14 cellular contexts compared by ENCODE assay signal in the genomic region with DNA sequence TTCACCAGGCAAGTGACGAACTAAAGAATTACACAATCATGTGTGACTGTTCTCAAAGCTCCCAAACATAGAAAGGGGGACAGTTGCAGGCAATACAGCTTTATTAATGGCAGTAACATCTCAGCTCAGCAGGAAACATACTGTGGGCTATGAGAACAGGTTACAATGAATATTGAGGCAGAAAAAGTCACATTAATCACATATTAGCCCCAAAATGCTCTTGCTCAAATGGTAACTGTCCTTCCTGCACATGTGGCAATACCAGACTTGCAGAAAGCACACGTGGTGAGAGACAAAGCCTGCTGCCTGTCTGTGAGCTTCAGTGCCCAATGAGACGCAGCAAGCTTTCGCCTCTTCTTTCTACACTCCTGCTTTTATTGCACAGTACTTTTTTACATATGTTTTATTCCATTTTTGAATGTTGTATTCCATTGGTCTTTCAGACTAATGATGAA.
DNase-seq lines count a peak whose midpoint lies in the region; ATAC-seq and TF ChIP-seq lines count a peak whose summit lies in the region.
"Had no signal": no experiment of that assay in that cellular context is flagged by ENCODE, and none has a peak within 500 bp of the region (broad histone marks: within the 10 kb centered on the region; RNA-seq: fewer than 3 reads in every experiment).

No MANE protein-coding gene starts in this region.

- H3K79me2 ChIP-seq in smooth muscle cell (ENCODE audit: low read depth) = no peaks in the 10 kb centered on the region

- DNase-seq in SIG-M5 treated with dmso at 0.1 percent for 504 hours (lab: John Stamatoyannopoulos, UW; ENCODE audit: unreplicated experiment) = peak; percentile 52
- no peak for DNase-seq in SIG-M5 (lab: John Stamatoyannopoulos, UW)
- DNase-seq in effector memory CD8-positive, alpha-beta T cell = no peak
- no peak for DNase-seq in HEK293T (ENCODE audit: extremely low spot score)
- DNase-seq in smooth muscle cell (lab: John Stamatoyannopoulos, UW; ENCODE audit: unreplicated experiment) = no peak
- DNase-seq in effector memory CD4-positive, alpha-beta T cell = no peak
- DNase-seq: brain microvascular endothelial cell, HCEC 1CT, left colon, NCI-H1105, Peyer's patch had no signal

- no peak overlapping the region for H3K4me3 ChIP-seq in smooth muscle cell
- H3K4me3 ChIP-seq in effector memory CD4-positive, alpha-beta T cell (ENCODE audit: insufficient read depth, low read depth, low read length, poor library complexity, severe bottlenecking) = no peak overlapping the region
- H3K4me3 ChIP-seq: Peyer's patch had no signal

- no peak overlapping the region for H2AFZ ChIP-seq in smooth muscle cell (ENCODE audit: low read depth)

- no peaks in the 10 kb centered on the region for H3K9me3 Mint-ChIP-seq in effector memory CD8-positive, alpha-beta T cell

- POLR2A ChIA-PET in HEK293T (lab: Yijun Ruan, JAX) = interaction anchor here (0.8 kb wide), 1 partner anchor 103 kb away, joined by 3 read pairs; no protein-coding TSS in a partner anchor

- ATAC-seq in GM21529 (IDR thresholded peaks at IDR 0.05; ENCODE audit: unreplicated experiment) (peak; percentile 64), HG03439 (IDR thresholded peaks at IDR 0.05; ENCODE audit: unreplicated experiment) (peak; percentile 57)
- peak; percentile 22 for ATAC-seq in effector memory CD8-positive, alpha-beta T cell (replicated peaks)
- ATAC-seq: left colon had no signal

- peaks cover 6 to 14% of the 10 kb centered on the region in 2 donors for H3K4me1 Mint-ChIP-seq in effector memory CD8-positive, alpha-beta T cell (ENCODE audit: low read depth in 2 of 2)

- no peak overlapping the region for H3K4me2 ChIP-seq in smooth muscle cell

- H3K9ac ChIP-seq in smooth muscle cell (ENCODE audit: low read depth) = no peak overlapping the region

- H3K36me3 ChIP-seq in smooth muscle cell (ENCODE audit: low read depth) = no peaks in the 10 kb centered on the region
- H3K36me3 ChIP-seq in effector memory CD4-positive, alpha-beta T cell (ENCODE audit: control insufficient read depth, insufficient read depth, low read length) = no peaks in the 10 kb centered on the region
- H3K36me3 ChIP-seq: brain microvascular endothelial cell, Peyer's patch had no signal

- H3K27me3 Mint-ChIP-seq in effector memory CD8-positive, alpha-beta T cell = peaks cover 10 to 15% of the 10 kb centered on the region in 2 donors

- no peaks in the 10 kb centered on the region for H3K9me3 ChIP-seq in smooth muscle cell (replicated peaks; ENCODE audit: low read depth)
- no peaks in the 10 kb centered on the region for H3K9me3 ChIP-seq in effector memory CD4-positive, alpha-beta T cell (ENCODE audit: control insufficient read depth, low read length)
- H3K9me3 ChIP-seq: Peyer's patch had no signal

- CTCF ChIA-PET in HEK293T (lab: Yijun Ruan, JAX) = no interaction called here

- H3K27ac ChIP-seq in smooth muscle cell (ENCODE audit: low read depth) = no peak overlapping the region
- no peak overlapping the region for H3K27ac ChIP-seq in effector memory CD4-positive, alpha-beta T cell (ENCODE audit: insufficient read depth, low read length, poor library complexity, severe bottlenecking)
- H3K27ac ChIP-seq: brain microvascular endothelial cell, Peyer's patch had no signal

- no peaks in the 10 kb centered on the region for H3F3A ChIP-seq in smooth muscle cell (ENCODE audit: low read depth)

- no peaks in the 10 kb centered on the region for H3K36me3 Mint-ChIP-seq in effector memory CD8-positive, alpha-beta T cell (ENCODE audit: insufficient read depth)

- no peaks in the 10 kb centered on the region for H3K4me1 ChIP-seq in smooth muscle cell (ENCODE audit: low read depth)
- no peaks in the 10 kb centered on the region for H3K4me1 ChIP-seq in effector memory CD4-positive, alpha-beta T cell (ENCODE audit: control insufficient read depth, insufficient read depth, low read length, poor library complexity, severe bottlenecking)
- H3K4me1 ChIP-seq: Peyer's patch had no signal

- no peak overlapping the region for H3K27ac Mint-ChIP-seq in effector memory CD8-positive, alpha-beta T cell
- H3K27ac Mint-ChIP-seq: progenitor cell of endocrine pancreas had no signal

- peaks cover 11% of the 10 kb centered on the region for H3K27me3 ChIP-seq in smooth muscle cell (ENCODE audit: low read depth)
- no peaks in the 10 kb centered on the region for H3K27me3 ChIP-seq in effector memory CD4-positive, alpha-beta T cell (replicated peaks; ENCODE audit: control insufficient read depth, insufficient read depth, low read length, poor library complexity, severe bottlenecking)
- H3K27me3 ChIP-seq: brain microvascular endothelial cell, Peyer's patch had no signal

- H3K4me3 Mint-ChIP-seq in effector memory CD8-positive, alpha-beta T cell = no peak overlapping the region

- no peak for TF ChIP-seq CTCF in smooth muscle cell (IDR thresholded peaks at IDR 0.05; ENCODE audit: borderline replicate concordance, insufficient read depth, poor library complexity, severe bottlenecking)

- H4K20me1 ChIP-seq in smooth muscle cell (ENCODE audit: low read depth) = no peaks in the 10 kb centered on the region

- WGBS in smooth muscle cell (ENCODE audit: low lambda C conversion rate) = 70% methylated on average over 4 of the region's 4 CpGs

TF ChIP-seq in HEK293T, 16 proteins besides CTCF, POLR2A, EP300 and RAD21:
- no peak for TF ChIP-seq ELF4 (IDR thresholded peaks at IDR 0.05)
- TF ChIP-seq, protein P1, sequence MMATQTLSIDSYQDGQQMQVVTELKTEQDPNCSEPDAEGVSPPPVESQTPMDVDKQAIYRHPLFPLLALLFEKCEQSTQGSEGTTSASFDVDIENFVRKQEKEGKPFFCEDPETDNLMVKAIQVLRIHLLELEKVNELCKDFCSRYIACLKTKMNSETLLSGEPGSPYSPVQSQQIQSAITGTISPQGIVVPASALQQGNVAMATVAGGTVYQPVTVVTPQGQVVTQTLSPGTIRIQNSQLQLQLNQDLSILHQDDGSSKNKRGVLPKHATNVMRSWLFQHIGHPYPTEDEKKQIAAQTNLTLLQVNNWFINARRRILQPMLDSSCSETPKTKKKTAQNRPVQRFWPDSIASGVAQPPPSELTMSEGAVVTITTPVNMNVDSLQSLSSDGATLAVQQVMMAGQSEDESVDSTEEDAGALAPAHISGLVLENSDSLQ (IDR thresholded peaks at IDR 0.05) = no peak
- TF ChIP-seq LEF1 (IDR thresholded peaks at IDR 0.05; ENCODE audit: borderline replicate concordance) = no peak
- TF ChIP-seq FOXA1 (IDR thresholded peaks at IDR 0.05) = no peak
- TF ChIP-seq HDGF (IDR thresholded peaks at IDR 0.05; ENCODE audit: borderline replicate concordance) = no peak
- TF ChIP-seq BHLHE40 (IDR thresholded peaks at IDR 0.05; ENCODE audit: borderline replicate concordance) = no peak
- no peak for TF ChIP-seq ARNT (IDR thresholded peaks at IDR 0.05)
- no peak for TF ChIP-seq CTBP1 (IDR thresholded peaks at IDR 0.05; ENCODE audit: borderline replicate concordance)
- no peak for TF ChIP-seq FOXM1 (IDR thresholded peaks at IDR 0.05; ENCODE audit: borderline replicate concordance)
- TF ChIP-seq FOXK2 (IDR thresholded peaks at IDR 0.05) = no peak
